In genomic region chr18:51654441-51655326, GRCh38 we compare ENCODE assay signal across 11 cellular contexts.
DNase-seq lines count a peak whose midpoint lies in the region; ATAC-seq and TF ChIP-seq lines count a peak whose summit lies in the region.
"Had no signal": no experiment of that assay in that cellular context is flagged by ENCODE, and none has a peak within 500 bp of the region (broad histone marks: within the 10 kb centered on the region; RNA-seq: fewer than 3 reads in every experiment).

No MANE protein-coding gene starts in this region.

- H3K36me3 Mint-ChIP-seq in WTC11, result no peaks in the 10 kb centered on the region

- peaks cover 51% of the 10 kb centered on the region for H3K4me1 Mint-ChIP-seq in WTC11

- H3K4me3 Mint-ChIP-seq in WTC11, result peak overlapping the region; percentile 29

- H3K27ac ChIP-seq in brain microvascular endothelial cell (no peak overlapping the region), psoas muscle (no peak overlapping the region)
- H3K27ac ChIP-seq: ascending aorta, BLaER1, foreskin keratinocyte had no signal

- H3K4me1 ChIP-seq in psoas muscle, result no peaks in the 10 kb centered on the region
- H3K4me1 ChIP-seq: ascending aorta, BLaER1, foreskin keratinocyte had no signal

- peak; percentile 27 for DNase-seq in GM13977 (ENCODE audit: low spot score)
- peak; percentile 75 for DNase-seq in WTC11 (ENCODE audit: low spot score)
- no peak for DNase-seq in activated CD8-positive, alpha-beta memory T cell treated with anti-CD3 and anti-CD28 coated beads for 24 hours
- DNase-seq in brain microvascular endothelial cell, result no peak
- DNase-seq in psoas muscle, result no peak
- no peak for DNase-seq in HPDE6-E6E7 (ENCODE audit: extremely low spot score)
- DNase-seq: foreskin keratinocyte had no signal

- CTCF ChIA-PET in WTC11 (lab: Charles Lee), result no interaction called here

- H3K27me3 ChIP-seq in brain microvascular endothelial cell (replicated peaks) (no peaks in the 10 kb centered on the region), psoas muscle (ENCODE audit: insufficient read depth in 3 of 3, low read length in 2 of 3) (no peaks in the 10 kb centered on the region)
- H3K27me3 ChIP-seq: ascending aorta, BLaER1 had no signal

- POLR2A ChIA-PET in WTC11 (lab: Charles Lee), result no interaction called here

- intact Hi-C loops in psoas muscle (cut with DNase I), result no loop called here

- H3K27me3 Mint-ChIP-seq in WTC11 (ENCODE audit: low read depth), result no peaks in the 10 kb centered on the region; the same call in 1 of the 2 replicates

- peaks cover 3% of the 10 kb centered on the region; the same call in 1 of the 2 replicates for H3K9me3 Mint-ChIP-seq in WTC11

- in situ Hi-C loops in GM13977 (cut with MboI; ENCODE audit: low pct_unique_long_range_greater_than_20kb, low sequenced_read_pairs, unreplicated experiment) (loop anchor here (25.0 kb wide), 1 partner anchor 542 kb away; no protein-coding TSS in a partner anchor), brain microvascular endothelial cell (cut with HindIII; ENCODE audit: low pct_ligation_motif_present, low sequenced_read_pairs) (no loop called here)

- no peak for TF ChIP-seq CTCF in GM13977 (IDR thresholded peaks at IDR 0.05; ENCODE audit: extremely low read depth, insufficient read depth, missing control alignments)
- TF ChIP-seq CTCF in WTC11 (IDR thresholded peaks at IDR 0.05), result no peak
- no peak for TF ChIP-seq CTCF in brain microvascular endothelial cell (IDR thresholded peaks at IDR 0.05; ENCODE audit: low read depth, low read length, missing control alignments)
- TF ChIP-seq CTCF in psoas muscle (IDR thresholded peaks at IDR 0.05), result no peak

- 49 to 52% (median 50%) methylated on average over 10 of the region's 10 CpGs for WGBS in psoas muscle, 3 donors

- ATAC-seq in GM21447 (IDR thresholded peaks at IDR 0.05; ENCODE audit: unreplicated experiment) (peak; percentile 79), HG03159 (IDR thresholded peaks at IDR 0.05; ENCODE audit: unreplicated experiment) (peak; percentile 76), WTC11 (peak; percentile 69), psoas muscle (no peak)

- H3K27ac Mint-ChIP-seq in WTC11, result peak overlapping the region; percentile 73

- H3K36me3 ChIP-seq in brain microvascular endothelial cell (replicated peaks) (no peaks in the 10 kb centered on the region), psoas muscle (ENCODE audit: insufficient read depth in 1 of 2, low read depth in 1 of 2) (no peaks in the 10 kb centered on the region)
- H3K36me3 ChIP-seq: ascending aorta, BLaER1 had no signal

- H3K9me3 ChIP-seq in psoas muscle, result no peaks in the 10 kb centered on the region
- H3K9me3 ChIP-seq: ascending aorta, BLaER1 had no signal

- no peak overlapping the region for H3K4me3 ChIP-seq in brain microvascular endothelial cell (ENCODE audit: low read depth, low read length)
- no peak overlapping the region for H3K4me3 ChIP-seq in psoas muscle
- H3K4me3 ChIP-seq: ascending aorta, BLaER1 had no signal

TF ChIP-seq in WTC11, 78 proteins besides CTCF, POLR2A, EP300 and RAD21 (continues in another document):
- TF ChIP-seq CREM (CRISPR knock-in tag; IDR thresholded peaks at IDR 0.05) (no peak), ZNF532 (CRISPR knock-in tag; IDR thresholded peaks at IDR 0.05; ENCODE audit: borderline replicate concordance) (peak; percentile 79; the same call in 1 of the 2 replicates), GABPB1 (CRISPR knock-in tag; IDR thresholded peaks at IDR 0.05) (no peak), PRRX2 (CRISPR knock-in tag; IDR thresholded peaks at IDR 0.05) (peak; percentile 64; the same call in 1 of the 2 replicates), GRHL2 (CRISPR knock-in tag; IDR thresholded peaks at IDR 0.05; ENCODE audit: insufficient replicate concordance, severe bottlenecking) (no peak), MAX (CRISPR knock-in tag; IDR thresholded peaks at IDR 0.05) (0 out of 2 replicates have a peak, but pooled peaks have one; percentile 38), ATF2 (CRISPR knock-in tag; IDR thresholded peaks at IDR 0.05; ENCODE audit: borderline replicate concordance, low read depth) (no peak), ZNF423 (CRISPR knock-in tag; IDR thresholded peaks at IDR 0.05) (peak; percentile 98), TEAD1 (CRISPR knock-in tag; IDR thresholded peaks at IDR 0.05) (no peak), ZNF121 (CRISPR knock-in tag; IDR thresholded peaks at IDR 0.05) (no peak), ZNF416 (CRISPR knock-in tag; IDR thresholded peaks at IDR 0.05) (no peak)
- TF ChIP-seq, protein P1, sequence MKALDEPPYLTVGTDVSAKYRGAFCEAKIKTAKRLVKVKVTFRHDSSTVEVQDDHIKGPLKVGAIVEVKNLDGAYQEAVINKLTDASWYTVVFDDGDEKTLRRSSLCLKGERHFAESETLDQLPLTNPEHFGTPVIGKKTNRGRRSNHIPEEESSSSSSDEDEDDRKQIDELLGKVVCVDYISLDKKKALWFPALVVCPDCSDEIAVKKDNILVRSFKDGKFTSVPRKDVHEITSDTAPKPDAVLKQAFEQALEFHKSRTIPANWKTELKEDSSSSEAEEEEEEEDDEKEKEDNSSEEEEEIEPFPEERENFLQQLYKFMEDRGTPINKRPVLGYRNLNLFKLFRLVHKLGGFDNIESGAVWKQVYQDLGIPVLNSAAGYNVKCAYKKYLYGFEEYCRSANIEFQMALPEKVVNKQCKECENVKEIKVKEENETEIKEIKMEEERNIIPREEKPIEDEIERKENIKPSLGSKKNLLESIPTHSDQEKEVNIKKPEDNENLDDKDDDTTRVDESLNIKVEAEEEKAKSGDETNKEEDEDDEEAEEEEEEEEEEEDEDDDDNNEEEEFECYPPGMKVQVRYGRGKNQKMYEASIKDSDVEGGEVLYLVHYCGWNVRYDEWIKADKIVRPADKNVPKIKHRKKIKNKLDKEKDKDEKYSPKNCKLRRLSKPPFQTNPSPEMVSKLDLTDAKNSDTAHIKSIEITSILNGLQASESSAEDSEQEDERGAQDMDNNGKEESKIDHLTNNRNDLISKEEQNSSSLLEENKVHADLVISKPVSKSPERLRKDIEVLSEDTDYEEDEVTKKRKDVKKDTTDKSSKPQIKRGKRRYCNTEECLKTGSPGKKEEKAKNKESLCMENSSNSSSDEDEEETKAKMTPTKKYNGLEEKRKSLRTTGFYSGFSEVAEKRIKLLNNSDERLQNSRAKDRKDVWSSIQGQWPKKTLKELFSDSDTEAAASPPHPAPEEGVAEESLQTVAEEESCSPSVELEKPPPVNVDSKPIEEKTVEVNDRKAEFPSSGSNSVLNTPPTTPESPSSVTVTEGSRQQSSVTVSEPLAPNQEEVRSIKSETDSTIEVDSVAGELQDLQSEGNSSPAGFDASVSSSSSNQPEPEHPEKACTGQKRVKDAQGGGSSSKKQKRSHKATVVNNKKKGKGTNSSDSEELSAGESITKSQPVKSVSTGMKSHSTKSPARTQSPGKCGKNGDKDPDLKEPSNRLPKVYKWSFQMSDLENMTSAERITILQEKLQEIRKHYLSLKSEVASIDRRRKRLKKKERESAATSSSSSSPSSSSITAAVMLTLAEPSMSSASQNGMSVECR (CRISPR knock-in tag; IDR thresholded peaks at IDR 0.05; ENCODE audit: borderline replicate concordance), result no peak

Comparison
In these comparisons a context has a peak if more than half of its experiments do, and no peak if none do; other contexts are left out.
1. DNase-seq: peak in GM13977 (single experiment) and WTC11 (single experiment); none in activated CD8-positive, alpha-beta memory T cell treated with anti-CD3 and anti-CD28 coated beads for 24 hours (single experiment), brain microvascular endothelial cell (single experiment), psoas muscle (0 of 2) and HPDE6-E6E7 (single experiment).
2. ATAC-seq: peak in GM21447 (single experiment), HG03159 (single experiment) and WTC11 (single experiment); none in psoas muscle (0 of 4).